ENCODE assay signal across 2 cellular contexts in the genomic region with DNA sequence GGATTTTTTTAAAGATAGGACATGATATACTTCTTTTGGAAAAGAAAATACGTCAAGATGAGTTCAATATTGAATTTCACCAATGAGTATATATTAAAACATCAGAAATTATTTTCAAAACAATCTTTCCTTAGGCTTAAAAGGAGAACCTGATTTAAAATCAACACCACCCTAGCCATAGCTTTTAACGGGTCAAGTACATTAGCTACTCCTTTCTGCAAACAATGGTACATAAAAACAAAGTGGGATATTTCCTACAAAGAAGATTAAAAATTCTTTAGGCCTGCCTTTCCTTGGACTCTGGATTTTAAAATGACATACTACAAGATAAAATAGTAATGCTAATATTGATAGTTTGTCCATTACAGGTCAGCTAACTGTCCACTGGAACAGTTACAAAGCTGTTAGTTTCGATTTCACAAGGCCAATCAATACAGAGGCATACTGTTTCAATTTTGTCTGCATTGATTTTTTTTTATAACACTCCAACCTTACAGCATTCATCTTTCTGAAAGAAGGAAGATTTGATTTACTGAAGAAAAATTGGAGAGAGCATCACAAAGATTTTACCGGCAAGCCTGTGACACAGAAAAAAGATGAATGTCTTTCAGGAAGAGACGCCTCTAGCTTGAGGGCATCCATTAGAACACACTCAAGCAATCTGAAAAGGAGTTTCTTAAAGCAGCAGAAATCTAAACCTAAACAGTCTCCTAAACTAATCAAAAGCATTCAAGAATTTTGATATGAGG.
TF ChIP-seq lines count a peak whose summit lies in the region.

No MANE protein-coding gene starts in this region.

TF ChIP-seq in IMR-90, 13 proteins besides CTCF, POLR2A, EP300 and RAD21:
- TF ChIP-seq FOS (IDR thresholded peaks at IDR 0.05; ENCODE audit: low read depth, low read length): no peak
- no peak for TF ChIP-seq CEBPB (IDR thresholded peaks at IDR 0.05; ENCODE audit: low read depth, low read length)
- no peak for TF ChIP-seq NFE2L2 (IDR thresholded peaks at IDR 0.05; ENCODE audit: low read depth, low read length)
- TF ChIP-seq, protein P1, sequence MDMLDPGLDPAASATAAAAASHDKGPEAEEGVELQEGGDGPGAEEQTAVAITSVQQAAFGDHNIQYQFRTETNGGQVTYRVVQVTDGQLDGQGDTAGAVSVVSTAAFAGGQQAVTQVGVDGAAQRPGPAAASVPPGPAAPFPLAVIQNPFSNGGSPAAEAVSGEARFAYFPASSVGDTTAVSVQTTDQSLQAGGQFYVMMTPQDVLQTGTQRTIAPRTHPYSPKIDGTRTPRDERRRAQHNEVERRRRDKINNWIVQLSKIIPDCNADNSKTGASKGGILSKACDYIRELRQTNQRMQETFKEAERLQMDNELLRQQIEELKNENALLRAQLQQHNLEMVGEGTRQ (IDR thresholded peaks at IDR 0.05; ENCODE audit: low read depth, low read length): no peak
- no peak for TF ChIP-seq MXI1 (IDR thresholded peaks at IDR 0.05; ENCODE audit: borderline replicate concordance, low read depth, low read length)
- TF ChIP-seq MAZ (IDR thresholded peaks at IDR 0.05; ENCODE audit: borderline replicate concordance, low read depth, low read length): no peak
- no peak for TF ChIP-seq BHLHE40 (IDR thresholded peaks at IDR 0.05; ENCODE audit: low read depth, low read length)
- TF ChIP-seq MAFK (IDR thresholded peaks at IDR 0.05; ENCODE audit: low read depth, low read length): no peak
- TF ChIP-seq RCOR1 (IDR thresholded peaks at IDR 0.05; ENCODE audit: insufficient replicate concordance, low read length): no peak
- TF ChIP-seq RFX5 (IDR thresholded peaks at IDR 0.05; ENCODE audit: low read depth, low read length): no peak
- TF ChIP-seq, protein P2, sequence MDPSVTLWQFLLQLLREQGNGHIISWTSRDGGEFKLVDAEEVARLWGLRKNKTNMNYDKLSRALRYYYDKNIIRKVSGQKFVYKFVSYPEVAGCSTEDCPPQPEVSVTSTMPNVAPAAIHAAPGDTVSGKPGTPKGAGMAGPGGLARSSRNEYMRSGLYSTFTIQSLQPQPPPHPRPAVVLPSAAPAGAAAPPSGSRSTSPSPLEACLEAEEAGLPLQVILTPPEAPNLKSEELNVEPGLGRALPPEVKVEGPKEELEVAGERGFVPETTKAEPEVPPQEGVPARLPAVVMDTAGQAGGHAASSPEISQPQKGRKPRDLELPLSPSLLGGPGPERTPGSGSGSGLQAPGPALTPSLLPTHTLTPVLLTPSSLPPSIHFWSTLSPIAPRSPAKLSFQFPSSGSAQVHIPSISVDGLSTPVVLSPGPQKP (IDR thresholded peaks at IDR 0.05; ENCODE audit: borderline replicate concordance, low read depth, low read length): no peak
- no peak for TF ChIP-seq SMC3 (IDR thresholded peaks at IDR 0.05; ENCODE audit: low read depth, low read length)
- no peak for TF ChIP-seq CHD1 (IDR thresholded peaks at IDR 0.05; ENCODE audit: low read depth, low read length)

TF ChIP-seq in K562, 482 proteins besides CTCF, POLR2A, EP300 and RAD21:
- TF ChIP-seq ARID2 (IDR thresholded peaks at IDR 0.05): no peak
- TF ChIP-seq ZNF121 (CRISPR knock-in tag; conservative IDR thresholded peaks at IDR 0.05): no peak
- TF ChIP-seq ZNF324 (CRISPR knock-in tag; IDR thresholded peaks at IDR 0.05): no peak
- no peak for TF ChIP-seq PML (IDR thresholded peaks at IDR 0.05; ENCODE audit: low read length)
- TF ChIP-seq, protein P3, sequence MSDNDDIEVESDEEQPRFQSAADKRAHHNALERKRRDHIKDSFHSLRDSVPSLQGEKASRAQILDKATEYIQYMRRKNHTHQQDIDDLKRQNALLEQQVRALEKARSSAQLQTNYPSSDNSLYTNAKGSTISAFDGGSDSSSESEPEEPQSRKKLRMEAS (CRISPR knock-in tag; IDR thresholded peaks at IDR 0.05): no peak
- TF ChIP-seq TGIF2 (CRISPR knock-in tag; IDR thresholded peaks at IDR 0.05): no peak
- no peak for TF ChIP-seq KLF10 (CRISPR knock-in tag; IDR thresholded peaks at IDR 0.05)
- no peak for TF ChIP-seq GTF2F1 (IDR thresholded peaks at IDR 0.05; ENCODE audit: low read depth, low read length)
